In the genomic region with DNA sequence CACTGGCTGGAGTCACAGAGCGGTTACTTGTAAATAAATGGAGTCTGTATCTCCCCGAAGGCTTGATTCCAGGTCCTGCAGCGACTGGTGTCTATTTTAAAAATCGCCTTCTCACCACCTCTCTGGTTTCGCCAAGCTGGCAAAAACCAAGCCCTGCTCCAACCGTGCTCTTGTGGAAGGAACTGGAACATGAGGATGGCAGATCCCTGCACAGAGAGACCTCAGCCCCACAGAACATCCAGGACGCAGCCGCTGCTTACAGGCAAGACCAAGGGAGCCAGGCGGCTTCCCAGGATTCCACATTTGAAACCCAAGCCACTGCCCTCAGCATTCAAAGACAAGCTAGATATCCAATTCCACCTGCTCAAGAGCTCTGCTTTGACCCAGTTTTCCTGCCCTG, we compare ENCODE assay signal across 13 cellular contexts. TPM values are rescaled to one million over a fixed set of nuclear protein-coding genes. Genes with fewer than 3 reads are reported as not detected.
A peak's percentile ranks its signal among the peaks of the same experiment; 100 is the strongest.
DNase-seq lines count a peak whose midpoint lies in the region; ATAC-seq, FAIRE-seq and TF ChIP-seq lines count a peak whose summit lies in the region.
"Had no signal": no experiment of that assay in that cellular context is flagged by ENCODE, and none has a peak within 500 bp of the region (broad histone marks: within the 10 kb centered on the region; RNA-seq: fewer than 3 reads in every experiment).

No MANE protein-coding gene starts in this region.

- TF ChIP-seq CTCF in A549 (IDR thresholded peaks at IDR 0.05), result no peak
- TF ChIP-seq CTCF in upper lobe of left lung (IDR thresholded peaks at IDR 0.05), result no peak

- no peak for TF ChIP-seq RAD21 in A549 (conservative IDR thresholded peaks at IDR 0.05 in 1 of 2, IDR thresholded peaks at IDR 0.05 in 1 of 2)

- FAIRE-seq in A549 (lab: Jason Lieb, UNC), result no peak

- 95% methylated on average over 9 of the region's 9 CpGs for WGBS in A549 (ENCODE audit: missing lambda C conversion rate)
- 84 to 90% methylated on average over 7 to 9 of the region's 9 CpGs for WGBS in upper lobe of left lung, 2 donors

- ATAC-seq in A549 (no peak), upper lobe of left lung (ENCODE audit: low FRiP score in 2 of 2) (no peak)
- ATAC-seq: lower lobe of right lung had no signal

- TF ChIP-seq EP300 in A549 (IDR thresholded peaks at IDR 0.05) (no peak), upper lobe of left lung (IDR thresholded peaks at IDR 0.05) (no peak)

- H3K4me1 ChIP-seq in A549, result no peaks in the 10 kb centered on the region
- H3K4me1 ChIP-seq in upper lobe of left lung, result peaks cover 0 to 9% (median 3%) of the 10 kb centered on the region in 4 donors

- peaks cover 62% of the 10 kb centered on the region for H3K36me3 Mint-ChIP-seq in activated T-helper 2 cell treated with anti-CD3 and anti-CD28 coated beads, Interferon-gamma antibody, Interleukin-2, Interleukin-4, amounts not matched to agents 10 μg/mL and 5 μg/mL and 100 μg/mL, durations not matched to agents 14 hours and 24 hours and 36 hours (ENCODE audit: low read depth)

- POLR2A ChIA-PET in A549 (lab: Yijun Ruan, JAX), result no interaction called here

- DNase-seq in A549 (ENCODE audit: low read depth in 1 of 2, low spot score in 1 of 2) (no peak), G401 (ENCODE audit: low spot score) (peak; percentile 90), myocyte (ENCODE audit: low read depth) (peak; percentile 3), DMS153 (lab: John Stamatoyannopoulos, UW) (no peak), upper lobe of left lung (no peak), D341Med (ENCODE audit: low spot score) (no peak)
- DNase-seq in activated T-helper 2 cell treated with anti-CD3 and anti-CD28 coated beads, Interferon-gamma antibody, Interleukin-2, Interleukin-4, amounts not matched to agents 10 μg/mL and 5 μg/mL and 100 μg/mL, durations not matched to agents 14 hours and 24 hours and 36 hours (ENCODE audit: low spot score), result no peak
- DNase-seq in stimulated activated CD4-positive, alpha-beta T cell treated with anti-CD3 and anti-CD28 coated beads, Interleukin-15, amount 100 ng/mL, for 24 hours, result no peak
- DNase-seq: activated gamma-delta T cell, GM23248, lower lobe of right lung, NCI-H1694 had no signal

- H3K27ac Mint-ChIP-seq in activated T-helper 2 cell treated with anti-CD3 and anti-CD28 coated beads, Interferon-gamma antibody, Interleukin-2, Interleukin-4, amounts not matched to agents 10 μg/mL and 5 μg/mL and 100 μg/mL, durations not matched to agents 14 hours and 24 hours and 36 hours, result peak overlapping the region; percentile 93

- TF ChIP-seq POLR2A in A549 (IDR thresholded peaks at IDR 0.05; ENCODE audit: low read length) (no peak), upper lobe of left lung (IDR thresholded peaks at IDR 0.05) (no peak)

- H3K4me3 ChIP-seq in A549, result no peak overlapping the region
- no peak overlapping the region for H3K4me3 ChIP-seq in upper lobe of left lung
- H3K4me3 ChIP-seq: GM23248, lower lobe of right lung had no signal

- H3K27me3 Mint-ChIP-seq in activated T-helper 2 cell treated with anti-CD3 and anti-CD28 coated beads, Interferon-gamma antibody, Interleukin-2, Interleukin-4, amounts not matched to agents 10 μg/mL and 5 μg/mL and 100 μg/mL, durations not matched to agents 14 hours and 24 hours and 36 hours (ENCODE audit: low read depth), result no peaks in the 10 kb centered on the region

- H3K4me2 ChIP-seq in A549, result no peak overlapping the region

- CTCF ChIA-PET in A549 (lab: Yijun Ruan, JAX), result no interaction called here

- intact Hi-C loops in activated T-helper 2 cell treated with anti-CD3 and anti-CD28 coated beads, Interferon-gamma antibody, Interleukin-2, Interleukin-4, amounts not matched to agents 10 μg/mL and 5 μg/mL and 100 μg/mL, durations not matched to agents 14 hours and 24 hours and 36 hours (cut with micrococcal nuclease), result no loop called here

- no peaks in the 10 kb centered on the region for H3K27me3 ChIP-seq in upper lobe of left lung

- H3K4me3 Mint-ChIP-seq in activated T-helper 2 cell treated with anti-CD3 and anti-CD28 coated beads, Interferon-gamma antibody, Interleukin-2, Interleukin-4, amounts not matched to agents 10 μg/mL and 5 μg/mL and 100 μg/mL, durations not matched to agents 14 hours and 24 hours and 36 hours (ENCODE audit: low read depth), result peak overlapping the region; percentile 79

- H3K4me1 Mint-ChIP-seq in activated T-helper 2 cell treated with anti-CD3 and anti-CD28 coated beads, Interferon-gamma antibody, Interleukin-2, Interleukin-4, amounts not matched to agents 10 μg/mL and 5 μg/mL and 100 μg/mL, durations not matched to agents 14 hours and 24 hours and 36 hours (ENCODE audit: low read depth), result peaks cover 81% of the 10 kb centered on the region

- no peaks in the 10 kb centered on the region for H3K36me3 ChIP-seq in upper lobe of left lung
- H3K36me3 ChIP-seq: lower lobe of right lung had no signal

- peaks cover 6% of the 10 kb centered on the region for H3K9me3 Mint-ChIP-seq in activated T-helper 2 cell treated with anti-CD3 and anti-CD28 coated beads, Interferon-gamma antibody, Interleukin-2, Interleukin-4, amounts not matched to agents 10 μg/mL and 5 μg/mL and 100 μg/mL, durations not matched to agents 14 hours and 24 hours and 36 hours

- no peaks in the 10 kb centered on the region for H3K9me3 ChIP-seq in A549
- H3K9me3 ChIP-seq in upper lobe of left lung, result no peaks in the 10 kb centered on the region

- in situ Hi-C loops in G401 (cut with HindIII; ENCODE audit: low sequenced_read_pairs), result no loop called here

- H3K27ac ChIP-seq in A549, result no peak overlapping the region
- H3K27ac ChIP-seq in upper lobe of left lung, result no peak overlapping the region
- H3K27ac ChIP-seq: C4-2B, GM23248, lower lobe of right lung had no signal

TF ChIP-seq in A549, 52 proteins besides CTCF, POLR2A, EP300 and RAD21:
- TF ChIP-seq MAFK (IDR thresholded peaks at IDR 0.05; ENCODE audit: partially characterized antibody), result peak; percentile 2
- no peak for TF ChIP-seq CHD4 (IDR thresholded peaks at IDR 0.05; ENCODE audit: borderline replicate concordance)

RNA-seq across cellular contexts. Expression of gene SEMA4D, which starts 15.0 kb away (rescaled TPM):
- polyA plus RNA-seq in A549 (2011; rRNA removed) (5.3 and 6.1 TPM in 2 replicates), A549 (2017; fragmentation: RNase III; extraction: RNeasy Plus Mini Kit Qiagen cat#74134 plus additional on column Dnase treatment) (4.5 to 7.2 TPM (median 5.8 TPM) in 3 replicates)
- polyA plus RNA-seq in A549 (2012; cell fraction: cytosol; rRNA removed), result 5.6 and 7.2 TPM in 2 replicates
- 26.1 and 26.9 TPM in 2 replicates for polyA plus RNA-seq in A549 (2012; cell fraction: nucleus; rRNA removed)
- 6.7 and 9.8 TPM in 2 replicates for polyA minus RNA-seq in A549 (2011; rRNA and poly(A)+ RNA removed)
- total RNA-seq in G401 (2014; rRNA removed; shearing (Covaris generic)), result 2.2 and 2.3 TPM in 2 replicates
- 317 and 330 TPM in 2 replicates for total RNA-seq in activated T-helper 2 cell treated with anti-CD3 and anti-CD28 coated beads, Interferon-gamma antibody, Interleukin-2, Interleukin-4, amounts not matched to agents 10 μg/mL and 5 μg/mL and 100 μg/mL, durations not matched to agents 14 hours and 24 hours and 36 hours
- total RNA-seq in myocyte (0.27 TPM in 1 of 2 replicates, not detected in the other), upper lobe of left lung (10 to 100 TPM; 24.6 to 61.3 (median 41.8) TPM)
- 0.42 TPM for polyA plus RNA-seq in myocyte (2012)

Comparison
In these comparisons a context has a peak if more than half of its experiments do, and no peak if none do; other contexts are left out.
1. DNase-seq: peak in G401 (single experiment) and myocyte (single experiment); none in A549 (0 of 2), activated T-helper 2 cell treated with anti-CD3 and anti-CD28 coated beads, Interferon-gamma antibody, Interleukin-2, Interleukin-4, amounts not matched to agents 10 μg/mL and 5 μg/mL and 100 μg/mL, durations not matched to agents 14 hours and 24 hours and 36 hours (single experiment), DMS153 (single experiment), upper lobe of left lung (0 of 2), D341Med (single experiment) and stimulated activated CD4-positive, alpha-beta T cell treated with anti-CD3 and anti-CD28 coated beads, Interleukin-15, amount 100 ng/mL, for 24 hours (single experiment).